In genomic region chr1:23902611-23903278, GRCh38 we compare ENCODE assay signal across 10 cellular contexts.
A peak's percentile ranks its signal among the peaks of the same experiment; 100 is the strongest.
DNase-seq lines count a peak whose midpoint lies in the region; ATAC-seq and TF ChIP-seq lines count a peak whose summit lies in the region.
"Had no signal": no experiment of that assay in that cellular context is flagged by ENCODE, and none has a peak within 500 bp of the region (broad histone marks: within the 10 kb centered on the region; RNA-seq: fewer than 3 reads in every experiment).

No MANE protein-coding gene starts in this region.

- no peak overlapping the region for H3K9ac ChIP-seq in rectal smooth muscle tissue (ENCODE audit: low read length)

- DNase-seq in D341Med (ENCODE audit: low spot score) (peak; percentile 38), astrocyte of the cerebellum (ENCODE audit: low read depth) (no peak), cortex of kidney (lab: John Stamatoyannopoulos, UW) (no peak), foreskin melanocyte (no peak)
- DNase-seq: NCI-H1092 treated with DMSO at 0.1 percent for 48 hours had no signal

- no peak overlapping the region for H3K27ac ChIP-seq in rectal smooth muscle tissue (ENCODE audit: low read depth, low read length)
- H3K27ac ChIP-seq: SJSA1 had no signal

- peak overlapping the region; percentile 16 for H3K4me3 ChIP-seq in astrocyte of the cerebellum (ENCODE audit: low read depth, low read length)
- H3K4me3 ChIP-seq in iPS-11a (ENCODE audit: low read depth, low read length): peak overlapping the region; percentile 24
- peak overlapping the region; percentile 35 for H3K4me3 ChIP-seq in rectal smooth muscle tissue (ENCODE audit: low read length)
- H3K4me3 ChIP-seq: SJSA1 had no signal

- peaks cover 6% of the 10 kb centered on the region for H3K27me3 ChIP-seq in rectal smooth muscle tissue (ENCODE audit: control insufficient read depth, insufficient read depth, low read length)

- in situ Hi-C loops in astrocyte of the cerebellum (cut with HindIII; ENCODE audit: low sequenced_read_pairs): no loop called here

- no peak for TF ChIP-seq CTCF in astrocyte of the cerebellum (IDR thresholded peaks at IDR 0.05; ENCODE audit: low read depth, low read length, missing control alignments)

- no peaks in the 10 kb centered on the region for H3K36me3 ChIP-seq in rectal smooth muscle tissue (ENCODE audit: control insufficient read depth, insufficient read depth, low read length)
- H3K36me3 ChIP-seq: SJSA1 had no signal

- ATAC-seq in activated CD4-positive, CD25-positive, alpha-beta regulatory T cell treated with anti-CD3 and anti-CD28 coated beads, Interleukin-2, amount 50 U/mL, for 24 hours: no peak
- ATAC-seq in GM19467 (IDR thresholded peaks at IDR 0.05; ENCODE audit: unreplicated experiment): no peak

- no peaks in the 10 kb centered on the region for H3K4me1 ChIP-seq in rectal smooth muscle tissue (ENCODE audit: control insufficient read depth, insufficient read depth, low read length)
- H3K4me1 ChIP-seq: SJSA1 had no signal
